In the genomic region with DNA sequence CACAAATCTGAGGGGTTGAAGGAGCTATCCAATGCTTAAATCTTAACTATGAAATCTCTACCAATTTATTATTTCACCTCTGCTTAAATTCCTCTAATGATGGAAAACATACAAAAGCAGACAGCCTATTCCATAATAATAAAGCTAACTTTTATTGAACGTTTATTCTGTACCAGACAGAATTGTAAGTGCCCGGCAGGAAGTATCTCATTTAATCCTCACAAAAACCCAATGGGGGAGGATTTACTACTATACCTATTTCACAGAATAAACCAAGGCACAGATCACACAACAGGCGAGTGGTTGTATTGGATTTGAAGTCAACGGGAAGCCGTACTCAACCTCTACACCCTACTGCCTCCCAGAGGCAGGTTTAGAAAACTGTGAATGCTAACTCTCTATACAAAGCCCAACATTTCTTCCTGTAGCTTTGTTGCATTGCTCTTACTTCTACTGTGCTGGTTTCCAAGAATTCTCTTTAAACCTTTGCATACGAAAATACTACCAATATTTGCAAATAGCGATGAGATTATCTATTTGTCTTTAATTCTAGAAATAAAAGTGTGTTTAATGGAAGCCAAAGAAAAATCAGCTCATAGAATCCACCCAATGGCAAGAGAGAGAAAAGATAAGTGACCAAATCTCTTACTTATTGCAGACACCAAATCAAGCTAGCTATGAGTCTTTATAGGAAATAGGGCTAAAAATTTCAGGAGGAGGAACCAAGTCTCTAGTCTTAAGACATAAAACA, we compare ENCODE assay signal across 8 cellular contexts. TPM values are rescaled to one million over a fixed set of nuclear protein-coding genes. Genes with fewer than 3 reads are reported as not detected.
DNase-seq lines count a peak whose midpoint lies in the region; ATAC-seq and TF ChIP-seq lines count a peak whose summit lies in the region.

No MANE protein-coding gene starts in this region.

- no peaks in the 10 kb centered on the region for H3F3A ChIP-seq in DOHH2 (ENCODE audit: control insufficient read depth, insufficient read depth)

- 0 out of 2 replicates have a peak overlapping the region, but pooled peaks have one; percentile 6 for H2AFZ ChIP-seq in OCI-LY7 (ENCODE audit: low read length)

- ATAC-seq in GM19372 (IDR thresholded peaks at IDR 0.05; ENCODE audit: low read depth, unreplicated experiment) = peak; percentile 96
- peak; percentile 76 for ATAC-seq in HG03460 (IDR thresholded peaks at IDR 0.05; ENCODE audit: unreplicated experiment)

- H4K20me1 ChIP-seq in DOHH2 (ENCODE audit: control insufficient read depth, insufficient read depth, low read depth, low read length) (no peaks in the 10 kb centered on the region), OCI-LY7 (ENCODE audit: insufficient read depth, low read length) (no peaks in the 10 kb centered on the region)

- peak; percentile 74 for DNase-seq in OCI-LY7 (ENCODE audit: low spot score)
- DNase-seq in ascending aorta (ENCODE audit: low spot score in 2 of 2) = no peak
- peak; percentile 48 for DNase-seq in iPS DF 19.7 (ENCODE audit: low read depth, low spot score)
- peak; percentile 15 for DNase-seq in stimulated activated CD4-positive, alpha-beta T cell treated with anti-CD3 and anti-CD28 coated beads, Interleukin-1b, Interleukin-23, amount 100 ng/mL, for 48 hours
- no peak for DNase-seq in DMS79 (lab: John Stamatoyannopoulos, UW)

- H3K79me2 ChIP-seq in DOHH2 (ENCODE audit: control insufficient read depth, low read length) (no peaks in the 10 kb centered on the region), OCI-LY7 (ENCODE audit: insufficient read depth, low read depth, low read length) (no peaks in the 10 kb centered on the region)

- CTCF ChIA-PET in OCI-LY7 (lab: Charles Lee; ENCODE audit: unreplicated experiment) = interaction anchor here (0.5 to 1.1 kb wide), 3 partner anchors 251 to 715 kb away, joined by 3 to 6 read pairs (median 4); no protein-coding TSS in a partner anchor

- TF ChIP-seq CTCF in DOHH2 (IDR thresholded peaks at IDR 0.05; ENCODE audit: low read depth, low read length, poor library complexity, severe bottlenecking) (peak; percentile 71), OCI-LY7 (conservative IDR thresholded peaks at IDR 0.05; ENCODE audit: low read length) (peak; percentile 95), ascending aorta (IDR thresholded peaks at IDR 0.05) (peak in 2 of 3 experiments; percentile 30 to 48)

- H3K9me3 ChIP-seq in DOHH2 (ENCODE audit: control insufficient read depth, insufficient read depth, low read length) (no peaks in the 10 kb centered on the region), OCI-LY7 (ENCODE audit: low read length) (no peaks in the 10 kb centered on the region), ascending aorta (no peaks in the 10 kb centered on the region)

- H3K27ac ChIP-seq in DOHH2 (ENCODE audit: low read depth, low read length) (no peak overlapping the region), OCI-LY7 (ENCODE audit: low read depth, low read length, poor library complexity, severe bottlenecking) (no peak overlapping the region), ascending aorta (no peak overlapping the region)

- H3K4me2 ChIP-seq in DOHH2 (ENCODE audit: low read length) (peak overlapping the region; percentile 22; the same call in 1 of the 2 replicates), OCI-LY7 (ENCODE audit: low read length) (no peak overlapping the region)

- no peaks in the 10 kb centered on the region for H3K36me3 ChIP-seq in DOHH2 (ENCODE audit: control insufficient read depth, low read length)
- no peaks in the 10 kb centered on the region for H3K36me3 ChIP-seq in OCI-LY7 (ENCODE audit: insufficient read depth, low read length)
- H3K36me3 ChIP-seq in ascending aorta = no peaks in the 10 kb centered on the region

- H3K4me3 ChIP-seq in DOHH2 (ENCODE audit: low read length) = no peak overlapping the region
- no peak overlapping the region for H3K4me3 ChIP-seq in OCI-LY7 (ENCODE audit: low read depth, low read length, poor library complexity, severe bottlenecking)
- no peak overlapping the region for H3K4me3 ChIP-seq in ascending aorta

- POLR2A ChIA-PET in OCI-LY7 (lab: Charles Lee) = interaction anchor here (0.6 to 1.4 kb wide), 11 partner anchors 9 to 684 kb away, joined by 3 to 5 read pairs (median 3); no protein-coding TSS in a partner anchor

- intact Hi-C loops in OCI-LY7 (cut with micrococcal nuclease; ENCODE audit: unreplicated experiment) (loop anchor here (1.0 to 5.0 kb wide), 5 partner anchors 56 to 348 kb away; no protein-coding TSS in a partner anchor), ascending aorta (cut with DNase I) (no loop called here)

- H3K27me3 ChIP-seq in DOHH2 (ENCODE audit: control insufficient read depth, low read length) (no peaks in the 10 kb centered on the region), ascending aorta (no peaks in the 10 kb centered on the region)

- H3K9me2 ChIP-seq in DOHH2 (replicated peaks; ENCODE audit: control insufficient read depth, low read length) (no peaks in the 10 kb centered on the region), OCI-LY7 (ENCODE audit: insufficient read depth, low read length) (no peaks in the 10 kb centered on the region)

- BruUV-seq in OCI-LY7 (replicated peaks; lab: Mats Ljungman, UMichigan) = no TSS peak

- H3K4me1 ChIP-seq in DOHH2 (ENCODE audit: control insufficient read depth, low read length) (no peaks in the 10 kb centered on the region; the same call in 1 of the 2 replicates), OCI-LY7 (ENCODE audit: insufficient read depth, low read length, poor library complexity, severe bottlenecking) (no peaks in the 10 kb centered on the region), ascending aorta (no peaks in the 10 kb centered on the region)

RNA-seq across cellular contexts. Expression of gene C1orf53, which starts 33.5 kb away (rescaled TPM):
- total RNA-seq in OCI-LY7 (2014; rRNA removed; shearing (Covaris generic)) = 4.1 TPM in 1 of 2 replicates, not detected in the other
- total RNA-seq in OCI-LY7 (2022) = 2.4 and 4.3 TPM in 2 replicates
- not detected for total RNA-seq in ascending aorta

RNA-seq across cellular contexts. Expression of gene LHX9, which starts 48.2 kb away (rescaled TPM):
- total RNA-seq in OCI-LY7 (2014; rRNA removed; shearing (Covaris generic)) = not detected in 2 replicates
- total RNA-seq in OCI-LY7 (2022) (not detected in 2 replicates), ascending aorta (not detected)

Comparison
In these comparisons a context has a peak if more than half of its experiments do, and no peak if none do; other contexts are left out.
1. CTCF ChIP-seq: peak in every context shown above with its lines; median percentile 95 in OCI-LY7; 71 in DOHH2; 39 in ascending aorta.
2. DNase-seq: peak in OCI-LY7 (single experiment), iPS DF 19.7 (single experiment) and stimulated activated CD4-positive, alpha-beta T cell treated with anti-CD3 and anti-CD28 coated beads, Interleukin-1b, Interleukin-23, amount 100 ng/mL, for 48 hours (single experiment); none in ascending aorta (0 of 2) and DMS79 (single experiment).